ENCODE assay signal across 28 cellular contexts in the genomic region with DNA sequence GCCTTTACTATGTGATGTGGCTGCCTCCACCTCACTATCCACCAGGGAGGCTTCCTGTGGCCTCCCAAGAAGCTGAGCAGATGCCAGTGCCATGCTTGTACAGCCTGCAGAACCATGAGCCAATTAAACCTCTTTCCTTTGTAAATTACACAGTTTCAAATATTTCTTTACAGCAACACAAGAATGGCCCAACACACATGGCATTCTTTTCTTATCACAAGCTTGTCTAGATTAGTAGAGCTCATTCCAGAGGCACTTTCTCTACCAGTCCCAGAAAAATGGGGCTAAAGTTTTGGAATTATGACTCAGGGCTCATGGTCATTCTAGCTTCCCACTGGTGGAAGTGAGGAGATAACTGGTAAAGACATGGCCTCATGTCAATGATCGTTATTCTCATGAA.
"Had no signal": no experiment of that assay in that cellular context is flagged by ENCODE, and none has a peak within 500 bp of the region (broad histone marks: within the 10 kb centered on the region; RNA-seq: fewer than 3 reads in every experiment).

No MANE protein-coding gene starts in this region.

- H3K79me2 ChIP-seq: hepatocyte had no signal

- H3K27ac Mint-ChIP-seq: mesothelial cell of epicardium; naive B cell; natural killer cell; nephron progenitor cell; neural progenitor cell; stimulated activated memory B cell treated with anti-CD40 and anti-IgM and Interleukin-4, amounts not matched to agents 10 μg/mL and 1 μg/mL and 100 μg/mL, for 72 hours had no signal

- H3K4me3 Mint-ChIP-seq: mesothelial cell of epicardium; naive B cell; natural killer cell; nephron progenitor cell; neural progenitor cell; stimulated activated memory B cell treated with anti-CD40 and anti-IgM and Interleukin-4, amounts not matched to agents 10 μg/mL and 1 μg/mL and 100 μg/mL, for 72 hours; stimulated activated naive CD8-positive, alpha-beta T cell treated with anti-CD3 and anti-CD28 coated beads, Interleukin-15, amount 100 ng/mL, for 72 hours had no signal

- H3K4me1 ChIP-seq: left ventricle myocardium inferior, neural progenitor cell, prostate gland, right lobe of liver, tibial nerve, upper lobe of left lung, vagina had no signal

- H2AFZ ChIP-seq: hepatocyte, neural progenitor cell had no signal

- H3K36me3 ChIP-seq: left ventricle myocardium inferior, neural progenitor cell, neutrophil, ovary, prostate gland, right lobe of liver, tibial nerve, upper lobe of left lung, vagina had no signal

- H3K9me3 ChIP-seq: left ventricle myocardium inferior, neutrophil, ovary, prostate gland, right lobe of liver, tibial nerve, upper lobe of left lung, vagina had no signal

- H3K4me3 ChIP-seq: hepatocyte, left ventricle myocardium inferior, lung, neural progenitor cell, ovary, prostate gland, right lobe of liver, smooth muscle cell, tibial nerve, upper lobe of left lung, vagina had no signal

- DNase-seq: islet precursor cell; left ventricle myocardium inferior; mesendoderm; naive B cell; natural killer cell; nephron progenitor cell; occipital lobe; ovary; retina; right lobe of liver; stimulated activated CD4-positive, alpha-beta T cell treated with anti-CD3 and anti-CD28 coated beads, Interleukin-1b, Interleukin-23, amount 100 ng/mL, for 48 hours; stimulated activated CD4-positive, alpha-beta T cell treated with anti-CD3 and anti-CD28 coated beads, Interleukin-2, amount 100 ng/mL, for 48 hours; stimulated activated CD4-positive, alpha-beta T cell treated with anti-CD3 and anti-CD28 coated beads, Interleukin-4, amount 100 ng/mL, for 4 hours; stimulated activated CD8-positive, alpha-beta memory T cell treated with anti-CD3 and anti-CD28 coated beads, Interleukin-4, amount 100 ng/mL, for 48 hours; stimulated activated naive CD4-positive, alpha-beta T cell treated with Interleukin-2 at 50 U/mL for 16 hours; stimulated activated naive CD8-positive, alpha-beta T cell treated with anti-CD3 and anti-CD28 coated beads, Interleukin-15, amount 100 ng/mL, for 72 hours; substantia nigra; upper lobe of left lung had no signal

- H3K27ac ChIP-seq: hepatocyte, left ventricle myocardium inferior, neural progenitor cell, neutrophil, ovary, prostate gland, right lobe of liver, tibial nerve, upper lobe of left lung, vagina had no signal

- H3K9me3 Mint-ChIP-seq: naive B cell; natural killer cell; nephron progenitor cell; neural progenitor cell; stimulated activated memory B cell treated with anti-CD40 and anti-IgM and Interleukin-4, amounts not matched to agents 10 μg/mL and 1 μg/mL and 100 μg/mL, for 72 hours; stimulated activated naive CD8-positive, alpha-beta T cell treated with anti-CD3 and anti-CD28 coated beads, Interleukin-15, amount 100 ng/mL, for 72 hours had no signal

- H3K27me3 ChIP-seq: hepatocyte, neural progenitor cell, neutrophil, ovary, right lobe of liver, tibial nerve, upper lobe of left lung, vagina had no signal

- H3K4me1 Mint-ChIP-seq: naive B cell; natural killer cell; neural progenitor cell; stimulated activated memory B cell treated with anti-CD40 and anti-IgM and Interleukin-4, amounts not matched to agents 10 μg/mL and 1 μg/mL and 100 μg/mL, for 72 hours had no signal

- H3K4me2 ChIP-seq: hepatocyte, neural progenitor cell, smooth muscle cell had no signal

- H3K36me3 Mint-ChIP-seq: mesothelial cell of epicardium; naive B cell; natural killer cell; neural progenitor cell; stimulated activated memory B cell treated with anti-CD40 and anti-IgM and Interleukin-4, amounts not matched to agents 10 μg/mL and 1 μg/mL and 100 μg/mL, for 72 hours had no signal

- ATAC-seq: natural killer cell; right lobe of liver; stimulated activated memory B cell treated with anti-CD40 and anti-IgM and Interleukin-4, amounts not matched to agents 10 μg/mL and 1 μg/mL and 100 μg/mL, for 72 hours; stimulated activated naive CD8-positive, alpha-beta T cell treated with anti-CD3 and anti-CD28 coated beads, Interleukin-15, amount 100 ng/mL, for 72 hours had no signal

- H3K9ac ChIP-seq: neural progenitor cell had no signal

- H3K27me3 Mint-ChIP-seq: stimulated activated memory B cell treated with anti-CD40 and anti-IgM and Interleukin-4, amounts not matched to agents 10 μg/mL and 1 μg/mL and 100 μg/mL, for 72 hours had no signal
